Comparison of ENCODE assay signal across 1 cellular context in genomic region chr10:79347226-79347893, GRCh38.
TF ChIP-seq lines count a peak whose summit lies in the region.

TSS of gene PPIF (plus strand) at chr10:79347469. CDS start at chr10:79347549, 80 bp downstream.

TF ChIP-seq in HepG2, 621 proteins besides CTCF, POLR2A, EP300 and RAD21 (continued from another document and continues in another):
- TF ChIP-seq, protein P1, sequence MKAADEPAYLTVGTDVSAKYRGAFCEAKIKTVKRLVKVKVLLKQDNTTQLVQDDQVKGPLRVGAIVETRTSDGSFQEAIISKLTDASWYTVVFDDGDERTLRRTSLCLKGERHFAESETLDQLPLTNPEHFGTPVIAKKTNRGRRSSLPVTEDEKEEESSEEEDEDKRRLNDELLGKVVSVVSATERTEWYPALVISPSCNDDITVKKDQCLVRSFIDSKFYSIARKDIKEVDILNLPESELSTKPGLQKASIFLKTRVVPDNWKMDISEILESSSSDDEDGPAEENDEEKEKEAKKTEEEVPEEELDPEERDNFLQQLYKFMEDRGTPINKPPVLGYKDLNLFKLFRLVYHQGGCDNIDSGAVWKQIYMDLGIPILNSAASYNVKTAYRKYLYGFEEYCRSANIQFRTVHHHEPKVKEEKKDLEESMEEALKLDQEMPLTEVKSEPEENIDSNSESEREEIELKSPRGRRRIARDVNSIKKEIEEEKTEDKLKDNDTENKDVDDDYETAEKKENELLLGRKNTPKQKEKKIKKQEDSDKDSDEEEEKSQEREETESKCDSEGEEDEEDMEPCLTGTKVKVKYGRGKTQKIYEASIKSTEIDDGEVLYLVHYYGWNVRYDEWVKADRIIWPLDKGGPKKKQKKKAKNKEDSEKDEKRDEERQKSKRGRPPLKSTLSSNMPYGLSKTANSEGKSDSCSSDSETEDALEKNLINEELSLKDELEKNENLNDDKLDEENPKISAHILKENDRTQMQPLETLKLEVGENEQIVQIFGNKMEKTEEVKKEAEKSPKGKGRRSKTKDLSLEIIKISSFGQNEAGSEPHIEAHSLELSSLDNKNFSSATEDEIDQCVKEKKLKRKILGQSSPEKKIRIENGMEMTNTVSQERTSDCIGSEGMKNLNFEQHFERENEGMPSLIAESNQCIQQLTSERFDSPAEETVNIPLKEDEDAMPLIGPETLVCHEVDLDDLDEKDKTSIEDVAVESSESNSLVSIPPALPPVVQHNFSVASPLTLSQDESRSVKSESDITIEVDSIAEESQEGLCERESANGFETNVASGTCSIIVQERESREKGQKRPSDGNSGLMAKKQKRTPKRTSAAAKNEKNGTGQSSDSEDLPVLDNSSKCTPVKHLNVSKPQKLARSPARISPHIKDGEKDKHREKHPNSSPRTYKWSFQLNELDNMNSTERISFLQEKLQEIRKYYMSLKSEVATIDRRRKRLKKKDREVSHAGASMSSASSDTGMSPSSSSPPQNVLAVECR (CRISPR knock-in tag; IDR thresholded peaks at IDR 0.05; ENCODE audit: borderline replicate concordance), result peak; percentile 66
- TF ChIP-seq TRIM24 (CRISPR knock-in tag; IDR thresholded peaks at IDR 0.05) (0 out of 2 replicates have a peak, but pooled peaks have one; percentile 15), RFXAP (CRISPR knock-in tag; IDR thresholded peaks at IDR 0.05; ENCODE audit: borderline replicate concordance) (peak; percentile 76), DR1 (CRISPR knock-in tag; IDR thresholded peaks at IDR 0.05) (peak; percentile 98), IRX3 (CRISPR knock-in tag; IDR thresholded peaks at IDR 0.05; ENCODE audit: borderline replicate concordance, low read depth) (peak; percentile 20; the same call in 1 of the 2 replicates), JUNB (CRISPR knock-in tag; IDR thresholded peaks at IDR 0.05; ENCODE audit: borderline replicate concordance) (no peak), PATZ1 (CRISPR knock-in tag; IDR thresholded peaks at IDR 0.05) (peak; percentile 65), MXI1 (IDR thresholded peaks at IDR 0.05; ENCODE audit: borderline replicate concordance, low read depth, low read length) (peak; percentile 13; the same call in 1 of the 3 replicates), ZNF350 (CRISPR knock-in tag; IDR thresholded peaks at IDR 0.05; ENCODE audit: borderline replicate concordance, low read depth) (no peak), HOXA3 (CRISPR knock-in tag; IDR thresholded peaks at IDR 0.05) (peak; percentile 55), SALL2 (CRISPR knock-in tag; IDR thresholded peaks at IDR 0.05) (peak; percentile 95), KIAA2018 (CRISPR knock-in tag; IDR thresholded peaks at IDR 0.05; ENCODE audit: borderline replicate concordance) (no peak), NFAT5 (CRISPR knock-in tag; IDR thresholded peaks at IDR 0.05) (peak; percentile 77; the same call in 1 of the 2 replicates), DMAP1 (CRISPR knock-in tag; IDR thresholded peaks at IDR 0.05) (no peak; the same call in 1 of the 2 replicates), ZSCAN12 (CRISPR knock-in tag; IDR thresholded peaks at IDR 0.05) (no peak), FOXK1 (CRISPR knock-in tag; IDR thresholded peaks at IDR 0.05; ENCODE audit: borderline replicate concordance, low read depth) (peak; percentile 28; the same call in 1 of the 2 replicates), ZBTB39 (CRISPR knock-in tag; IDR thresholded peaks at IDR 0.05) (no peak), RBFOX2 (IDR thresholded peaks at IDR 0.05; ENCODE audit: low read depth, low read length) (peak; percentile 97), ERF (CRISPR knock-in tag; IDR thresholded peaks at IDR 0.05) (peak; percentile 36; the same call in 1 of the 2 replicates), NR2F2 (IDR thresholded peaks at IDR 0.05; ENCODE audit: borderline replicate concordance, low read depth) (no peak; the same call in 1 of the 2 replicates), NCOA5 (CRISPR knock-in tag; IDR thresholded peaks at IDR 0.05) (no peak), NR0B2 (CRISPR knock-in tag; IDR thresholded peaks at IDR 0.05) (peak; percentile 13; the same call in 1 of the 2 replicates), MAZ (IDR thresholded peaks at IDR 0.05; ENCODE audit: borderline replicate concordance, low read depth, low read length) (peak; percentile 22), MAZ (CRISPR knock-in tag; IDR thresholded peaks at IDR 0.05; ENCODE audit: low read depth) (peak; percentile 80), ZNF326 (CRISPR knock-in tag; IDR thresholded peaks at IDR 0.05; ENCODE audit: borderline replicate concordance) (no peak), ZNF263 (CRISPR knock-in tag; IDR thresholded peaks at IDR 0.05) (peak; percentile 77; the same call in 1 of the 2 replicates), ZFP82 (CRISPR knock-in tag; IDR thresholded peaks at IDR 0.05; ENCODE audit: borderline replicate concordance) (peak; percentile 58; the same call in 1 of the 2 replicates), ZNF446 (CRISPR knock-in tag; IDR thresholded peaks at IDR 0.05) (peak; percentile 83; the same call in 1 of the 2 replicates), ZC3H4 (CRISPR knock-in tag; IDR thresholded peaks at IDR 0.05; ENCODE audit: borderline replicate concordance) (no peak; the same call in 1 of the 2 replicates), SP4 (CRISPR knock-in tag; IDR thresholded peaks at IDR 0.05) (peak; percentile 69; the same call in 1 of the 2 replicates), CENPX (CRISPR knock-in tag; IDR thresholded peaks at IDR 0.05) (no peak), ETV5 (CRISPR knock-in tag; IDR thresholded peaks at IDR 0.05; ENCODE audit: borderline replicate concordance) (peak; percentile 27; the same call in 1 of the 2 replicates), ZNF839 (CRISPR knock-in tag; IDR thresholded peaks at IDR 0.05; ENCODE audit: borderline replicate concordance) (0 out of 2 replicates have a peak, but pooled peaks have one; percentile 13), ZNF260 (CRISPR knock-in tag; IDR thresholded peaks at IDR 0.05; ENCODE audit: borderline replicate concordance, low read depth) (no peak)
